Comparison of ENCODE assay signal across 19 cellular contexts in the genomic region with DNA sequence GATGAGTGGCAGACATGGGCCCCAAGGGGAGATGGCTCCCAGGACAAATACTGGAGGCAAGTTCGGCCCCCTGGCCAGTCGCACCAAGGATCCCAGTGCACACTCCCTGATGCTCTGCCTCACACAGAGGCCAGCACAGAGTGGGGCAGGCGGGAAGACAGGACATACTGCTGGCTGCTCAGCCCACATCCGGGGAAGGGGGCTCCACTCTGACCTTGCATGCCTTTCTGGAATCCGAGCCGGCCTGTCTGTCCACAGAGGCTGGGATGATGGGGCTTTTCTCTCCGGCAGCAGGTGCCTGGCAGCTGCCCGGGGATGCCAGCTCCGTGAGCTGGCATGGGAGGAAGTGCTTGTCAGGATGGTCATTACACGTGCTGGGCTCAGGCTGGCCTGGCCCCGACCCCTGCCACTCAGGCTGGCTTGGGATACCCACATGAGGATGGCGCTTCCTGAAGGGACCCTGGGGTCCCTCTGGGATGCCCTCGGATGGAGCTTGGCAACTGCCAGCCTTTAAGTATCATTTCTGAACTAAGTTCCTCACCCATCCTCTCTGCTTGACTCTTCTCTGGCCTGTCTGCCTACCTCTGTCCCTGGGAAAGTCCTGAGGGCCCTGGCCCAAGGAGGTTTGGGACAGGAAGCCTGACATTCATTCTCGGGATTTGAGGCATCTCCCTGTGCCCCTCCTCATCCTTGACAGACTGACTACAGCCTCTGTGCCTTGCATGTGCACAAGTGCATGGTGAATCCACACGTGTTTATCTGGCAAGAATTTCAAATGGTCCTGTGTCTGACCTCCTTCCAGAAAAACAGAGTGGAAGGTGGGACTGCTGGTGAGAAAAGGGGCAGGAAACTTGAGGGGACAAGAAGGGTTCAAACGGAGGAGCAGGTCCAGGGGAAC. TPM values are rescaled to one million over a fixed set of nuclear protein-coding genes. Genes with fewer than 3 reads are reported as not detected.
A peak's percentile ranks its signal among the peaks of the same experiment; 100 is the strongest.
DNase-seq lines count a peak whose midpoint lies in the region; ATAC-seq and TF ChIP-seq lines count a peak whose summit lies in the region.
"Had no signal": no experiment of that assay in that cellular context is flagged by ENCODE, and none has a peak within 500 bp of the region (broad histone marks: within the 10 kb centered on the region; RNA-seq: fewer than 3 reads in every experiment).

No MANE protein-coding gene starts in this region.

- no peak overlapping the region for H3K9ac ChIP-seq in colonic mucosa (ENCODE audit: low read depth in 2 of 2, low read length in 2 of 2)

- peaks cover 0 to 10% of the 10 kb centered on the region in 2 donors for H3K27me3 Mint-ChIP-seq in stimulated activated naive B cell treated with anti-CD40 and anti-IgM and Interleukin-4, amounts not matched to agents 10 μg/mL and 1 μg/mL and 100 μg/mL, for 72 hours
- H3K27me3 Mint-ChIP-seq: central memory CD8-positive, alpha-beta T cell had no signal

- intact Hi-C loops in left ventricle myocardium inferior (cut with micrococcal nuclease) (no loop called here), psoas muscle (cut with DNase I) (loop anchor here in 1 of 2 donors (5.0 kb wide), 1 partner anchor 90 kb away; no protein-coding TSS in a partner anchor), colonic mucosa (cut with DNase I) (no loop called here)

- peak; percentile 43 for ATAC-seq in RWPE2 (ENCODE audit: low read depth)
- peak; percentile 79 to 88 (median 82) for ATAC-seq in psoas muscle
- no peak for ATAC-seq in stimulated activated naive B cell treated with anti-CD40 and anti-IgM and Interleukin-4, amounts not matched to agents 10 μg/mL and 1 μg/mL and 100 μg/mL, for 72 hours (replicated peaks)
- ATAC-seq in GM21367 (IDR thresholded peaks at IDR 0.05; ENCODE audit: unreplicated experiment): no peak
- ATAC-seq in HG03521 (IDR thresholded peaks at IDR 0.05; ENCODE audit: unreplicated experiment): no peak
- ATAC-seq: mucosa of descending colon had no signal

- DNase-seq in ELR (ENCODE audit: low read depth) (peak; percentile 35), RWPE2 (ENCODE audit: low spot score) (no peak), left ventricle myocardium inferior (no peak), psoas muscle (peak; percentile 74), colonic mucosa (no peak)
- DNase-seq in stimulated activated naive B cell treated with anti-CD40 and anti-IgM and Interleukin-4, amounts not matched to agents 10 μg/mL and 1 μg/mL and 100 μg/mL, for 72 hours: no peak
- DNase-seq: activated CD4-positive, alpha-beta T cell treated with anti-CD3 and anti-CD28 coated beads for 1 hour; activated gamma-delta T cell; amygdala; H9; left colon; mucosa of descending colon; NCI-H187; SHP77 treated with DMSO at 0.1 percent for 48 hours; stimulated activated CD4-positive, alpha-beta T cell treated with anti-CD3 and anti-CD28 coated beads, Interleukin-12 subunit alpha, Interleukin-12 subunit beta, amount 100 ng/mL, for 4 hours; thyroid gland had no signal

- H3K36me3 Mint-ChIP-seq in stimulated activated naive B cell treated with anti-CD40 and anti-IgM and Interleukin-4, amounts not matched to agents 10 μg/mL and 1 μg/mL and 100 μg/mL, for 72 hours: peaks cover 6 to 7% of the 10 kb centered on the region in 2 donors

- H3K9me3 ChIP-seq in RWPE2 (ENCODE audit: severe bottlenecking) (no peaks in the 10 kb centered on the region), left ventricle myocardium inferior (replicated peaks) (no peaks in the 10 kb centered on the region), psoas muscle (no peaks in the 10 kb centered on the region), colonic mucosa (no peaks in the 10 kb centered on the region)
- H3K9me3 ChIP-seq: mucosa of descending colon, thyroid gland had no signal

- H3K4me3 ChIP-seq in RWPE2 (ENCODE audit: severe bottlenecking) (no peak overlapping the region), left ventricle myocardium inferior (no peak overlapping the region), psoas muscle (peak overlapping the region; percentile 4), colonic mucosa (no peak overlapping the region)
- H3K4me3 ChIP-seq: mucosa of descending colon, thyroid gland had no signal

- no peak for TF ChIP-seq CTCF in RWPE2 (IDR thresholded peaks at IDR 0.05; ENCODE audit: poor library complexity, severe bottlenecking)
- TF ChIP-seq CTCF in left ventricle myocardium inferior (IDR thresholded peaks at IDR 0.05; ENCODE audit: borderline replicate concordance): no peak
- TF ChIP-seq CTCF in psoas muscle (IDR thresholded peaks at IDR 0.05): no peak
- TF ChIP-seq CTCF in colonic mucosa (IDR thresholded peaks at IDR 0.05): no peak

- H3K4me1 ChIP-seq in RWPE2 (ENCODE audit: insufficient read depth, poor library complexity, severe bottlenecking): no peaks in the 10 kb centered on the region
- peaks cover 90% of the 10 kb centered on the region for H3K4me1 ChIP-seq in left ventricle myocardium inferior
- peaks cover 25% of the 10 kb centered on the region for H3K4me1 ChIP-seq in psoas muscle
- no peaks in the 10 kb centered on the region for H3K4me1 ChIP-seq in colonic mucosa
- H3K4me1 ChIP-seq: thyroid gland had no signal

- no peak overlapping the region for H3K4me3 Mint-ChIP-seq in stimulated activated naive B cell treated with anti-CD40 and anti-IgM and Interleukin-4, amounts not matched to agents 10 μg/mL and 1 μg/mL and 100 μg/mL, for 72 hours
- H3K4me3 Mint-ChIP-seq: central memory CD8-positive, alpha-beta T cell; H9 had no signal

- no peak overlapping the region for H3K27ac Mint-ChIP-seq in stimulated activated naive B cell treated with anti-CD40 and anti-IgM and Interleukin-4, amounts not matched to agents 10 μg/mL and 1 μg/mL and 100 μg/mL, for 72 hours

- no peaks in the 10 kb centered on the region for H3K9me3 Mint-ChIP-seq in stimulated activated naive B cell treated with anti-CD40 and anti-IgM and Interleukin-4, amounts not matched to agents 10 μg/mL and 1 μg/mL and 100 μg/mL, for 72 hours
- H3K9me3 Mint-ChIP-seq: central memory CD8-positive, alpha-beta T cell; H9 had no signal

- WGBS in psoas muscle, 3 donors: 20 to 27% (median 26%) methylated on average over 16 of the region's 16 CpGs

- H3K27me3 ChIP-seq in RWPE2 (ENCODE audit: insufficient read depth, poor library complexity, severe bottlenecking): no peaks in the 10 kb centered on the region
- H3K27me3 ChIP-seq in left ventricle myocardium inferior (ENCODE audit: low read depth): no peaks in the 10 kb centered on the region
- H3K27me3 ChIP-seq in psoas muscle (ENCODE audit: insufficient read depth in 3 of 3, low read length in 2 of 3): no peaks in the 10 kb centered on the region
- H3K27me3 ChIP-seq in colonic mucosa: no peaks in the 10 kb centered on the region
- H3K27me3 ChIP-seq: thyroid gland had no signal

- H3K36me3 ChIP-seq in RWPE2 (ENCODE audit: low read depth): no peaks in the 10 kb centered on the region
- H3K36me3 ChIP-seq in left ventricle myocardium inferior: no peaks in the 10 kb centered on the region
- no peaks in the 10 kb centered on the region for H3K36me3 ChIP-seq in psoas muscle (ENCODE audit: insufficient read depth in 1 of 2, low read depth in 1 of 2)
- H3K36me3 ChIP-seq in colonic mucosa: no peaks in the 10 kb centered on the region
- H3K36me3 ChIP-seq: thyroid gland had no signal

- H3K4me1 Mint-ChIP-seq in stimulated activated naive B cell treated with anti-CD40 and anti-IgM and Interleukin-4, amounts not matched to agents 10 μg/mL and 1 μg/mL and 100 μg/mL, for 72 hours: no peaks in the 10 kb centered on the region

- H3K27ac ChIP-seq in RWPE2 (ENCODE audit: poor library complexity, severe bottlenecking): no peak overlapping the region
- peak overlapping the region; percentile 90 for H3K27ac ChIP-seq in left ventricle myocardium inferior (replicated peaks)
- H3K27ac ChIP-seq in psoas muscle: peak overlapping the region; percentile 85
- no peak overlapping the region for H3K27ac ChIP-seq in colonic mucosa
- H3K27ac ChIP-seq: thyroid gland had no signal

RNA-seq across cellular contexts. Expression of gene EXOG, which starts 46.5 kb away (rescaled TPM):
- 27.9 TPM for total RNA-seq in left ventricle myocardium inferior
- 10 to 100 TPM in 1 of 4 donors, 1 to 10 TPM in 3; 2.9 to 14.5 (median 6.1) TPM for total RNA-seq in psoas muscle
- 1 to 10 TPM; 3.2 to 5.4 (median 3.3) TPM for polyA plus RNA-seq in psoas muscle
- total RNA-seq in colonic mucosa: 10 to 100 TPM in 1 of 2 donors, 1 to 10 TPM in 1; 6.1 to 12.0 TPM

Comparison
In these comparisons a context has a peak if more than half of its experiments do, and no peak if none do; other contexts are left out.
1. DNase-seq: peak in ELR (single experiment) and psoas muscle (2 of 2); none in RWPE2 (single experiment), left ventricle myocardium inferior (single experiment), stimulated activated naive B cell treated with anti-CD40 and anti-IgM and Interleukin-4, amounts not matched to agents 10 μg/mL and 1 μg/mL and 100 μg/mL, for 72 hours (single experiment) and colonic mucosa (single experiment).
2. ATAC-seq: peak in RWPE2 (single experiment) and psoas muscle (4 of 4); none in stimulated activated naive B cell treated with anti-CD40 and anti-IgM and Interleukin-4, amounts not matched to agents 10 μg/mL and 1 μg/mL and 100 μg/mL, for 72 hours (0 of 2), GM21367 (single experiment) and HG03521 (single experiment).
3. H3K27ac ChIP-seq: peak in left ventricle myocardium inferior (single experiment) and psoas muscle (single experiment); none in RWPE2 (single experiment) and colonic mucosa (single experiment).